22 cellular contexts compared by ENCODE assay signal in the genomic region with DNA sequence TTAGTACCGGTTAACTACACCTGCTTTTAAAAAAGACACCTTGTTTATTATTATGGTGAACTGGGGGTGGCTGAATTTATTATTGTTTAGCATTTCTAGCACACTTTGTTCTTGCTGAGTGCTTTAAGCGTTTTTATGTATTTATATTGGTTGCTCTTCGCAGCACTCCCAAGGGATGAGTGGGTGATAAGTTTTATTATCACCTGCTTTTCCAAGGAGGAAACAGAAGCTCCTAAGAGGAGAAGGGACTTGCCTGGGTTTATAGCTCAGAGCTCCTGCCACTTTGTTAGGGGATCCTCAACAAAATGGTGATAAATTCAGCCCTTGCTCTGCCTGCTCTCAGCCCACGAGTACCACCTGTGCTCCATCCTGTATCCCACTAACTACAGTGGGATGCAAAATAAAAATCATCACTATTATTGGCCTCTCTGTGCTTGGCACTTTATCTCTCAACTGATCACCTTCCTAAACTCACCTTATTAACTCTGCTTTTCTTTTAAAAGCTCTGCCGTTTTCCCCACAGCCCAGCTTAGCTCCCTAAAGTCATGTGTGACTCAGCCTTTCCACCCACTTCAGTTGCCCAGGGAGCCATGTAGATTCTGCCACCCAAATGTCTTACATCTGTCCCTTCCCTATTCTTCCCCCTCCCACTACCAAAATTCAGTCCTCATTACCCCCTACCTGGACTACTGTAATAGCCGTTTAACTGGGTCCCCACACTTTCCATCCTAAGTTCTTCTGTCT. TPM values are rescaled to one million over a fixed set of nuclear protein-coding genes. Genes with fewer than 3 reads are reported as not detected.
DNase-seq lines count a peak whose midpoint lies in the region; ATAC-seq, FAIRE-seq and TF ChIP-seq lines count a peak whose summit lies in the region.
"Had no signal": no experiment of that assay in that cellular context is flagged by ENCODE, and none has a peak within 500 bp of the region (broad histone marks: within the 10 kb centered on the region; RNA-seq: fewer than 3 reads in every experiment).

No MANE protein-coding gene starts in this region.

- peaks cover 24% of the 10 kb centered on the region for H3F3A ChIP-seq in neural progenitor cell (ENCODE audit: low read depth)

- no peak overlapping the region for H3K4me3 Mint-ChIP-seq in activated naive CD4-positive, alpha-beta T cell treated with anti-CD3 and anti-CD28 coated beads for 36 hours
- H3K4me3 Mint-ChIP-seq in activated naive CD4-positive, alpha-beta T cell treated with anti-CD3 and anti-CD28 coated beads, Interleukin-2, amount 10 ng/mL, durations not matched to agents 7 days and 5 days: no peak overlapping the region
- no peak overlapping the region for H3K4me3 Mint-ChIP-seq in neural progenitor cell
- H3K4me3 Mint-ChIP-seq: CD8-positive, alpha-beta T cell; central memory CD8-positive, alpha-beta T cell; IgD-negative memory B cell; neural crest cell had no signal

- TF ChIP-seq EP300 in H1 (IDR thresholded peaks at IDR 0.05; ENCODE audit: borderline replicate concordance in 1 of 2, low read depth in 2 of 2, low read length in 2 of 2) (no peak), transverse colon (IDR thresholded peaks at IDR 0.05; ENCODE audit: low read depth) (no peak)

- no peak overlapping the region for H4K5ac ChIP-seq in H1 (ENCODE audit: insufficient read length, low read depth, low read length)

- DNase-seq in activated naive CD4-positive, alpha-beta T cell treated with anti-CD3 and anti-CD28 coated beads for 36 hours: peak; percentile 25
- no peak for DNase-seq in activated naive CD4-positive, alpha-beta T cell treated with anti-CD3 and anti-CD28 coated beads, Interleukin-2, amount 10 ng/mL, durations not matched to agents 7 days and 5 days
- DNase-seq in H1 (ENCODE audit: low read depth in 1 of 2, low spot score in 2 of 2) (no peak), neural progenitor cell (ENCODE audit: low spot score) (no peak), transverse colon (no peak)
- DNase-seq: activated CD8-positive, alpha-beta memory T cell treated with anti-CD3 and anti-CD28 coated beads, Interleukin-2, amount 50 U/mL, for 48 hours; activated gamma-delta T cell; CD8-positive, alpha-beta T cell; foreskin keratinocyte; midbrain; MV-4-11; NCI-H2081; NCI-H524; psoas muscle had no signal

- no peak for TF ChIP-seq RAD21 in H1 (IDR thresholded peaks at IDR 0.05 in 1 of 2, conservative IDR thresholded peaks at IDR 0.05 in 1 of 2; ENCODE audit: low read depth in 2 of 2, low read length in 2 of 2)

- H2BK5ac ChIP-seq in H1 (ENCODE audit: low read depth, low read length): no peak overlapping the region

- intact Hi-C loops in activated naive CD4-positive, alpha-beta T cell treated with anti-CD3 and anti-CD28 coated beads for 36 hours (cut with micrococcal nuclease): no loop called here
- intact Hi-C loops in transverse colon (cut with DNase I; ENCODE audit: low total_unique reads): no loop called here

- H3K27me3 Mint-ChIP-seq in activated naive CD4-positive, alpha-beta T cell treated with anti-CD3 and anti-CD28 coated beads for 36 hours (ENCODE audit: low read depth): peaks cover 8% of the 10 kb centered on the region
- H3K27me3 Mint-ChIP-seq in activated naive CD4-positive, alpha-beta T cell treated with anti-CD3 and anti-CD28 coated beads, Interleukin-2, amount 10 ng/mL, durations not matched to agents 7 days and 5 days: peaks cover 18% of the 10 kb centered on the region
- no peaks in the 10 kb centered on the region for H3K27me3 Mint-ChIP-seq in neural progenitor cell (ENCODE audit: insufficient read depth, low read depth)

- H2AK5ac ChIP-seq in H1 (ENCODE audit: low read depth, low read length): no peak overlapping the region

- POLR2A ChIA-PET in H1 (lab: Charles Lee; ENCODE audit: partially characterized antibody): interaction anchor here (0.8 to 5.2 kb wide), 4 partner anchors 12 to 45 kb away, joined by 3 to 45 read pairs (median 16); a partner anchor contains a TSS

- H3K4me1 ChIP-seq in HUES6 (ENCODE audit: control insufficient read depth, insufficient read depth, low read length): peaks cover 49% of the 10 kb centered on the region
- peaks cover 7 to 26% (median 13%) of the 10 kb centered on the region in 4 experiments for H3K4me1 ChIP-seq in H1 (replicated peaks in 1 of 4; ENCODE audit: control insufficient read depth in 3 of 4, insufficient read depth in 4 of 4, low read length in 3 of 4)
- peaks cover 38% of the 10 kb centered on the region for H3K4me1 ChIP-seq in neural progenitor cell
- peaks cover 0 to 18% (median 3%) of the 10 kb centered on the region in 4 donors for H3K4me1 ChIP-seq in transverse colon
- H3K4me1 ChIP-seq: foreskin keratinocyte had no signal

- H3K27ac ChIP-seq in HUES6 (ENCODE audit: low read depth, low read length) (no peak overlapping the region), H1 (ENCODE audit: low read depth, low read length) (no peak overlapping the region), neural progenitor cell (no peak overlapping the region), transverse colon (no peak overlapping the region)
- H3K27ac ChIP-seq: foreskin keratinocyte, psoas muscle, thoracic aorta had no signal

- no peak overlapping the region for H3K18ac ChIP-seq in H1 (ENCODE audit: extremely low read depth, low read length)

- H3K4ac ChIP-seq in H1 (replicated peaks; ENCODE audit: insufficient read length, low read depth, low read length): peak overlapping the region; percentile 36

- TF ChIP-seq POLR2A in H1 (IDR thresholded peaks at IDR 0.05; ENCODE audit: control extremely low read depth in 1 of 2, low read depth in 2 of 2, low read length in 2 of 2) (no peak), transverse colon (IDR thresholded peaks at IDR 0.05) (no peak)

- H2BK20ac ChIP-seq in H1 (ENCODE audit: low read length): no peak overlapping the region

- H3K4me3 ChIP-seq in HUES6 (ENCODE audit: low read depth, low read length) (peak overlapping the region; percentile 60), H1 (ENCODE audit: extremely low read depth in 1 of 4, insufficient read depth in 2 of 4, low read depth in 3 of 4, low read length in 4 of 4) (peak overlapping the region; percentile 14 to 60 (median 31); a peak in 5 of 8 replicates), neural progenitor cell (peak overlapping the region; percentile 30), transverse colon (no peak overlapping the region)
- H3K4me3 ChIP-seq: psoas muscle, thoracic aorta had no signal

- H3K9me3 ChIP-seq in HUES6 (ENCODE audit: control insufficient read depth, insufficient read depth, low read depth, low read length) (no peaks in the 10 kb centered on the region), H1 (ENCODE audit: insufficient read depth in 2 of 2, low read depth in 1 of 2, low read length in 1 of 2) (no peaks in the 10 kb centered on the region), neural progenitor cell (ENCODE audit: low read depth) (no peaks in the 10 kb centered on the region), transverse colon (no peaks in the 10 kb centered on the region)
- H3K9me3 ChIP-seq: psoas muscle, thoracic aorta had no signal

- no peak for FAIRE-seq in H1 (lab: Jason Lieb, UNC)
- FAIRE-seq: GM18507 had no signal

- H3K36me3 ChIP-seq in HUES6 (ENCODE audit: control insufficient read depth, insufficient read depth, low read length) (no peaks in the 10 kb centered on the region), H1 (ENCODE audit: control insufficient read depth in 2 of 4, insufficient read depth in 4 of 4, low read length in 3 of 4) (no peaks in the 10 kb centered on the region), neural progenitor cell (no peaks in the 10 kb centered on the region), transverse colon (no peaks in the 10 kb centered on the region)
- H3K36me3 ChIP-seq: thoracic aorta had no signal

- no peak overlapping the region for H3K56ac ChIP-seq in H1 (replicated peaks; ENCODE audit: insufficient read length, low read depth, low read length)

- H2BK120ac ChIP-seq in H1 (replicated peaks; ENCODE audit: low read depth, low read length): no peak overlapping the region

- peaks cover 0 to 14% of the 10 kb centered on the region in 2 experiments for H4K20me1 ChIP-seq in H1 (replicated peaks in 1 of 2; ENCODE audit: control insufficient read depth in 1 of 2, insufficient read depth in 2 of 2, low read length in 2 of 2)
- peaks cover 97% of the 10 kb centered on the region for H4K20me1 ChIP-seq in neural progenitor cell (ENCODE audit: low read depth)

- ATAC-seq in HG02840 (IDR thresholded peaks at IDR 0.05; ENCODE audit: low FRiP score, unreplicated experiment) (no peak), GM19328 (IDR thresholded peaks at IDR 0.05; ENCODE audit: unreplicated experiment) (no peak)
- ATAC-seq: CD8-positive, alpha-beta T cell; foreskin keratinocyte had no signal

- H3K4me2 ChIP-seq in H1 (ENCODE audit: insufficient read depth in 1 of 2, low read depth in 2 of 2, low read length in 2 of 2) (peak overlapping the region; percentile 88 to 99), neural progenitor cell (peak overlapping the region; percentile 69)

- no peak overlapping the region for H2BK12ac ChIP-seq in H1 (ENCODE audit: low read depth, low read length)

- peaks cover 10% of the 10 kb centered on the region for H3K4me1 Mint-ChIP-seq in activated naive CD4-positive, alpha-beta T cell treated with anti-CD3 and anti-CD28 coated beads for 36 hours (ENCODE audit: low read depth)
- peaks cover 3% of the 10 kb centered on the region for H3K4me1 Mint-ChIP-seq in activated naive CD4-positive, alpha-beta T cell treated with anti-CD3 and anti-CD28 coated beads, Interleukin-2, amount 10 ng/mL, durations not matched to agents 7 days and 5 days
- H3K4me1 Mint-ChIP-seq in neural progenitor cell: peaks cover 18% of the 10 kb centered on the region

- no peak overlapping the region for H2BK15ac ChIP-seq in H1 (ENCODE audit: low read length)

- no peaks in the 10 kb centered on the region for H3K79me2 ChIP-seq in H1 (ENCODE audit: control insufficient read depth in 1 of 2, insufficient read depth in 2 of 2, low read length in 2 of 2)
- peaks cover 98% of the 10 kb centered on the region for H3K79me2 ChIP-seq in neural progenitor cell (ENCODE audit: low read depth)

- CTCF ChIA-PET in activated naive CD4-positive, alpha-beta T cell treated with anti-CD3 and anti-CD28 coated beads for 36 hours (lab: Charles Lee): no interaction called here
- CTCF ChIA-PET in activated naive CD4-positive, alpha-beta T cell treated with anti-CD3 and anti-CD28 coated beads, Interleukin-2, amount 10 ng/mL, durations not matched to agents 7 days and 5 days (lab: Charles Lee): no interaction called here
- CTCF ChIA-PET in H1 (lab: Charles Lee; ENCODE audit: partially characterized antibody): interaction anchor here (0.8 to 2.1 kb wide), 10 partner anchors 17 to 90 kb away, joined by 3 to 5 read pairs (median 3); a partner anchor contains a TSS

- no peaks in the 10 kb centered on the region for H3K79me1 ChIP-seq in H1 (ENCODE audit: low read depth, low read length)

- H3K23ac ChIP-seq in H1 (ENCODE audit: insufficient read length): no peak overlapping the region

- 53% methylated on average over 6 of the region's 6 CpGs; no CpG with 5 or more reads in 1 of the 2 experiments for WGBS in H1 (ENCODE audit: extremely low coverage in 1 of 2, insufficient coverage in 1 of 2, insufficient read length in 1 of 2, insufficient replicate concordance in 2 of 2, low coverage in 1 of 2, low lambda C conversion rate in 2 of 2, missing lambda C conversion rate in 1 of 2), 2 experiments
- WGBS in transverse colon (ENCODE audit: low coverage in 1 of 2), 2 donors: 40 to 57% methylated on average over 5 to 6 of the region's 6 CpGs

- in situ Hi-C loops in transverse colon (cut with MboI; ENCODE audit: low pct_ligation_motif_present in 1 of 4, low pct_unique_long_range_greater_than_20kb in 1 of 4, low sequenced_read_pairs in 3 of 4): no loop called here

- H3K9me3 Mint-ChIP-seq in activated naive CD4-positive, alpha-beta T cell treated with anti-CD3 and anti-CD28 coated beads for 36 hours: no peaks in the 10 kb centered on the region
- H3K9me3 Mint-ChIP-seq in activated naive CD4-positive, alpha-beta T cell treated with anti-CD3 and anti-CD28 coated beads, Interleukin-2, amount 10 ng/mL, durations not matched to agents 7 days and 5 days: no peaks in the 10 kb centered on the region
- no peaks in the 10 kb centered on the region for H3K9me3 Mint-ChIP-seq in neural progenitor cell
- H3K9me3 Mint-ChIP-seq: CD8-positive, alpha-beta T cell; central memory CD8-positive, alpha-beta T cell; IgD-negative memory B cell; neural crest cell had no signal

- peaks cover 52% of the 10 kb centered on the region for H3K27me3 ChIP-seq in HUES6 (ENCODE audit: control insufficient read depth, insufficient read depth, low read length)
- peaks cover 6 to 60% (median 52%) of the 10 kb centered on the region in 4 experiments for H3K27me3 ChIP-seq in H1 (replicated peaks in 1 of 4; ENCODE audit: control insufficient read depth in 3 of 4, extremely low read depth in 1 of 4, insufficient read depth in 3 of 4, low read length in 3 of 4)
- H3K27me3 ChIP-seq in neural progenitor cell: no peaks in the 10 kb centered on the region
- H3K27me3 ChIP-seq in transverse colon: no peaks in the 10 kb centered on the region

- H4K8ac ChIP-seq in H1 (ENCODE audit: extremely low read depth, insufficient read depth, low read length): no peak overlapping the region

- no peak overlapping the region for H4K91ac ChIP-seq in H1 (replicated peaks; ENCODE audit: insufficient read length, low read length)

- no peaks in the 10 kb centered on the region for H3K36me3 Mint-ChIP-seq in activated naive CD4-positive, alpha-beta T cell treated with anti-CD3 and anti-CD28 coated beads for 36 hours (ENCODE audit: low read depth)
- H3K36me3 Mint-ChIP-seq in activated naive CD4-positive, alpha-beta T cell treated with anti-CD3 and anti-CD28 coated beads, Interleukin-2, amount 10 ng/mL, durations not matched to agents 7 days and 5 days: no peaks in the 10 kb centered on the region
- H3K36me3 Mint-ChIP-seq in neural progenitor cell: peaks cover 10% of the 10 kb centered on the region
- H3K36me3 Mint-ChIP-seq: CD8-positive, alpha-beta T cell had no signal

- H3K9ac ChIP-seq in HUES6 (ENCODE audit: low read length) (peak overlapping the region; percentile 23), H1 (replicated peaks in 1 of 4; ENCODE audit: extremely low read depth in 1 of 4, low read depth in 3 of 4, low read length in 3 of 4) (no peak overlapping the region), neural progenitor cell (no peak overlapping the region)

- no peak overlapping the region for H3K14ac ChIP-seq in H1 (ENCODE audit: insufficient read length)

- no peak overlapping the region for H3K27ac Mint-ChIP-seq in activated naive CD4-positive, alpha-beta T cell treated with anti-CD3 and anti-CD28 coated beads for 36 hours
- no peak overlapping the region for H3K27ac Mint-ChIP-seq in activated naive CD4-positive, alpha-beta T cell treated with anti-CD3 and anti-CD28 coated beads, Interleukin-2, amount 10 ng/mL, durations not matched to agents 7 days and 5 days
- no peak overlapping the region for H3K27ac Mint-ChIP-seq in neural progenitor cell
- H3K27ac Mint-ChIP-seq: CD8-positive, alpha-beta T cell; IgD-negative memory B cell had no signal

- TF ChIP-seq CTCF in H1 (IDR thresholded peaks at IDR 0.05; ENCODE audit: control extremely low read depth in 1 of 3, insufficient read depth in 1 of 3, low read depth in 1 of 3, low read length in 3 of 3) (no peak), neural progenitor cell (IDR thresholded peaks at IDR 0.05) (no peak), transverse colon (IDR thresholded peaks at IDR 0.05) (no peak)

- no peak overlapping the region for H2AFZ ChIP-seq in H1 (ENCODE audit: low read length)
- no peak overlapping the region for H2AFZ ChIP-seq in neural progenitor cell (replicated peaks)

- peaks cover 10% of the 10 kb centered on the region for H3K23me2 ChIP-seq in H1 (ENCODE audit: low read depth, low read length)

RNA-seq across cellular contexts. Expression of a gene that starts 44.5 kb away (rescaled TPM):
- total RNA-seq in activated naive CD4-positive, alpha-beta T cell treated with anti-CD3 and anti-CD28 coated beads for 36 hours: 10 to 100 TPM; 15.8 to 17.2 TPM
- total RNA-seq in H1 (2021; fragmentation: NEBNext Ultra II Directional; extraction: Animal tissue kit (Norgen Biotek cat#: 25700)): 38.7 and 44.6 TPM in 2 replicates
- polyA plus RNA-seq in H1 (2011; rRNA removed): 25.2 and 30.8 TPM in 2 replicates
- polyA plus RNA-seq in H1 (2011; cell fraction: cytosol; rRNA removed): 21.4 TPM
- 37.2 TPM for polyA plus RNA-seq in H1 (2011; cell fraction: nucleus; rRNA removed)
- 37.2 to 45.7 TPM (median 42.6 TPM) in 4 replicates for polyA plus RNA-seq in H1 (2012, experiment 1 of 2)
- polyA plus RNA-seq in H1 (2012, experiment 2 of 2): 22.6 TPM
- 27.0 TPM for polyA plus RNA-seq in H1 (2013, experiment 1 of 2)
- 26.9 TPM for polyA plus RNA-seq in H1 (2013, experiment 2 of 2)
- 22.4 and 27.3 TPM in 2 replicates for polyA minus RNA-seq in H1 (2011; rRNA and poly(A)+ RNA removed)
- 20.9 TPM for polyA minus RNA-seq in H1 (2011; cell fraction: cytosol; rRNA and poly(A)+ RNA removed)
- 31.5 TPM for polyA minus RNA-seq in H1 (2011; cell fraction: nucleus; rRNA and poly(A)+ RNA removed)
- total RNA-seq in neural progenitor cell (ENCODE audit: low replicate concordance) (48.7 and 61.1 TPM in 2 replicates), transverse colon (10 to 100 TPM in 2 of 4 donors, 1 to 10 TPM in 2; 3.4 to 17.1 (median 9.0) TPM)

Comparison
In these comparisons a context has a peak if more than half of its experiments do, and no peak if none do; other contexts are left out.
1. H3K4me3 ChIP-seq: peak in HUES6 (single experiment), H1 (4 of 4) and neural progenitor cell (single experiment); none in transverse colon (0 of 4).